In genomic region chr12:2666411-2666810, GRCh38 we compare ENCODE assay signal across 17 cellular contexts.
A peak's percentile ranks its signal among the peaks of the same experiment; 100 is the strongest.
DNase-seq lines count a peak whose midpoint lies in the region; ATAC-seq and TF ChIP-seq lines count a peak whose summit lies in the region.
"Had no signal": no experiment of that assay in that cellular context is flagged by ENCODE, and none has a peak within 500 bp of the region (broad histone marks: within the 10 kb centered on the region; RNA-seq: fewer than 3 reads in every experiment).

No MANE protein-coding gene starts in this region.

- no peaks in the 10 kb centered on the region for H3K27me3 Mint-ChIP-seq in activated T-cell treated with anti-CD3 and anti-CD28 coated beads, Interleukin-2, amount 50 U/mL, for 72 hours (ENCODE audit: low read depth)
- H3K27me3 Mint-ChIP-seq in endodermal cell (ENCODE audit: insufficient read depth): no peaks in the 10 kb centered on the region

- no peaks in the 10 kb centered on the region for H3K9me3 Mint-ChIP-seq in activated T-cell treated with anti-CD3 and anti-CD28 coated beads, Interleukin-2, amount 50 U/mL, for 72 hours
- H3K9me3 Mint-ChIP-seq in endodermal cell: no peaks in the 10 kb centered on the region

- H3K4me1 ChIP-seq in endodermal cell (ENCODE audit: control insufficient read depth, insufficient read depth, low read length) (no peaks in the 10 kb centered on the region), aorta (ENCODE audit: control insufficient read depth in 1 of 2, insufficient read depth in 2 of 2, low read length in 2 of 2) (no peaks in the 10 kb centered on the region)
- H3K4me1 ChIP-seq: BLaER1 treated with 17β-estradiol and CSF1 and Interleukin-3, amounts not matched to agents 10 nM and 100 nM had no signal

- no peak overlapping the region for H3K4me3 ChIP-seq in endodermal cell (ENCODE audit: low read length)
- H3K4me3 ChIP-seq in aorta (ENCODE audit: low read length in 2 of 2): no peak overlapping the region
- H3K4me3 ChIP-seq: BLaER1 treated with 17β-estradiol and CSF1 and Interleukin-3, amounts not matched to agents 10 nM and 100 nM; MG63 had no signal

- no peak for TF ChIP-seq CTCF in endodermal cell (conservative IDR thresholded peaks at IDR 0.05)

- DNase-seq in activated T-cell treated with anti-CD3 and anti-CD28 coated beads, Interleukin-2, amount 50 U/mL, for 72 hours: no peak
- no peak for DNase-seq in activated T-cell treated with anti-CD3 and anti-CD28 coated beads, Interleukin-2, amount 50 U/mL, for 1 hour
- DNase-seq in RPMI7951 (ENCODE audit: low read depth) (peak; percentile 27), endodermal cell (peak; percentile 18), aorta (peak; percentile 29 to 31), hippocampal formation (lab: John Stamatoyannopoulos, UW) (no peak)
- DNase-seq: GF-D8, GOT3, Karpas-422, MG63, NCI-H1092 treated with DMSO at 0.1 percent for 48 hours, NCI-H2081 treated with DMSO at 0.1 percent for 48 hours, NCI-H524, Right ventricle myocardium superior had no signal

- no peaks in the 10 kb centered on the region for H3K4me1 Mint-ChIP-seq in activated T-cell treated with anti-CD3 and anti-CD28 coated beads, Interleukin-2, amount 50 U/mL, for 72 hours (ENCODE audit: low read depth)
- no peaks in the 10 kb centered on the region for H3K4me1 Mint-ChIP-seq in endodermal cell

- H3K27me3 ChIP-seq in endodermal cell (ENCODE audit: control insufficient read depth, insufficient read depth, low read length, poor library complexity, severe bottlenecking) (no peaks in the 10 kb centered on the region), aorta (ENCODE audit: control insufficient read depth in 1 of 2, insufficient read depth in 2 of 2, low read length in 1 of 2) (no peaks in the 10 kb centered on the region)
- H3K27me3 ChIP-seq: BLaER1 treated with 17β-estradiol and CSF1 and Interleukin-3, amounts not matched to agents 10 nM and 100 nM; MG63 had no signal

- H3K27ac ChIP-seq in endodermal cell (ENCODE audit: low read depth, low read length) (no peak overlapping the region), aorta (ENCODE audit: low read depth in 1 of 2, low read length in 2 of 2) (no peak overlapping the region)
- H3K27ac ChIP-seq: BLaER1 treated with 17β-estradiol and CSF1 and Interleukin-3, amounts not matched to agents 10 nM and 100 nM had no signal

- intact Hi-C loops in aorta (cut with DNase I): no loop called here

- no peaks in the 10 kb centered on the region for H3K36me3 Mint-ChIP-seq in activated T-cell treated with anti-CD3 and anti-CD28 coated beads, Interleukin-2, amount 50 U/mL, for 72 hours (ENCODE audit: insufficient read depth in 2 of 2)
- no peaks in the 10 kb centered on the region for H3K36me3 Mint-ChIP-seq in endodermal cell (ENCODE audit: low read depth)

- ATAC-seq in activated T-cell treated with anti-CD3 and anti-CD28 coated beads, Interleukin-2, amount 50 U/mL, for 72 hours (replicated peaks in 1 of 2): peak; percentile 58 to 91
- ATAC-seq in aorta (ENCODE audit: low FRiP score) (no peak), GM18502 (IDR thresholded peaks at IDR 0.05; ENCODE audit: poor library complexity, unreplicated experiment) (no peak)
- ATAC-seq: HepG2 had no signal

- no peaks in the 10 kb centered on the region for H3K36me3 ChIP-seq in endodermal cell (ENCODE audit: control insufficient read depth, insufficient read depth, low read length)
- H3K36me3 ChIP-seq in aorta (ENCODE audit: control insufficient read depth in 1 of 2, insufficient read depth in 2 of 2, low read length in 1 of 2): peaks cover 2 to 14% of the 10 kb centered on the region in 2 donors
- H3K36me3 ChIP-seq: BLaER1 treated with 17β-estradiol and CSF1 and Interleukin-3, amounts not matched to agents 10 nM and 100 nM; MG63 had no signal

- H3K4me3 Mint-ChIP-seq in activated T-cell treated with anti-CD3 and anti-CD28 coated beads, Interleukin-2, amount 50 U/mL, for 72 hours: no peak overlapping the region
- no peak overlapping the region for H3K4me3 Mint-ChIP-seq in endodermal cell

- no peak overlapping the region for H3K9ac ChIP-seq in endodermal cell (ENCODE audit: extremely low read depth, low read length, poor library complexity, severe bottlenecking)
- H3K9ac ChIP-seq: BLaER1 treated with 17β-estradiol and CSF1 and Interleukin-3, amounts not matched to agents 10 nM and 100 nM had no signal

- H3K27ac Mint-ChIP-seq in activated T-cell treated with anti-CD3 and anti-CD28 coated beads, Interleukin-2, amount 50 U/mL, for 72 hours: no peak overlapping the region
- no peak overlapping the region for H3K27ac Mint-ChIP-seq in endodermal cell

- WGBS in endodermal cell (ENCODE audit: insufficient coverage in 1 of 2, insufficient read length in 1 of 2), 2 experiments: 88 to 89% methylated on average over 5 to 11 of the region's 11 CpGs
- 87 to 89% methylated on average over 11 of the region's 11 CpGs for WGBS in aorta, 2 donors

- H3K9me3 ChIP-seq in endodermal cell (ENCODE audit: control insufficient read depth, low read length) (no peaks in the 10 kb centered on the region), aorta (ENCODE audit: control insufficient read depth, low read length) (no peaks in the 10 kb centered on the region)
- H3K9me3 ChIP-seq: BLaER1 treated with 17β-estradiol and CSF1 and Interleukin-3, amounts not matched to agents 10 nM and 100 nM; MG63 had no signal

Comparison
In these comparisons a context has a peak if more than half of its experiments do, and no peak if none do; other contexts are left out.
1. ATAC-seq: peak in activated T-cell treated with anti-CD3 and anti-CD28 coated beads, Interleukin-2, amount 50 U/mL, for 72 hours (2 of 2); none in aorta (single experiment) and GM18502 (single experiment).
2. DNase-seq: peak in RPMI7951 (single experiment), endodermal cell (single experiment) and aorta (2 of 2); none in activated T-cell treated with anti-CD3 and anti-CD28 coated beads, Interleukin-2, amount 50 U/mL, for 72 hours (0 of 2), activated T-cell treated with anti-CD3 and anti-CD28 coated beads, Interleukin-2, amount 50 U/mL, for 1 hour (single experiment) and hippocampal formation (0 of 2).